35 cellular contexts compared by ENCODE assay signal in the genomic region with DNA sequence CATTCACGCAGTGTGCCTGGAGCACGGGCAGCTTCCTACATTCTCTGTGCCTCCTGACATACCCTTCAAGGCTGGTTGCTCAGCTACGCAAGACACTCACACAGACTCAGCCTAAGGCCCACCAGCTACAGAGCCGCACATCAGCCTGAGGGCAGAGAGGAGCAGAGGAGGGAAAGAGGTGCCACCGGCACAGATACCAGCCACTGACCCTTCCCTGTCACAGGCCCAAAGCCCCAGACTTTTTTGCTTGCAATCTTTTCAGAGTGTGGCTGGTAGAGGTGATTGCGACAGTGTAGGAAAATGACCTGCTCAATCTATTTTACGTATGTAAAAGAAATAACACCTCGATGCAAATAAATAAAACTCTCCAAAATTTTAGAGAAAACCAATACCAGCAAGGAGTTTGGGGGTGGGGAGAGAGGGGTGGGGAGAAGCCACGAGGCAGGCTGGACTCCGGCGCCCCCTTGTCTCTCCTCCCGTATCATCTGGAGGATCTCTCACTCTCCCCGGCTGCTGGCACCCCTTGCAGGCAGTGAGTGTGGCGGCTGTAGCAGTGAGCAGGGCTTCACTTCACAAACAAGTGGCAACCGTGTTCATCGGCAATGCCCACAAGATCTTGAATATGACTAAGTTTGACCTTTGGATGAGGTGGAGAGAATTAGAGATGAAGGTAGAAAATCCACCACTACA.
"Had no signal": no experiment of that assay in that cellular context is flagged by ENCODE, and none has a peak within 500 bp of the region (broad histone marks: within the 10 kb centered on the region; RNA-seq: fewer than 3 reads in every experiment).

No MANE protein-coding gene starts in this region.

- H3K27me3 ChIP-seq: ascending aorta, cardiac muscle cell, colonic mucosa, Peyer's patch, SJSA1 had no signal

- H3K36me3 Mint-ChIP-seq: activated CD8-positive, alpha-beta memory T cell treated with anti-CD3 and anti-CD28 coated beads, Interleukin-2, amount 10 ng/mL, durations not matched to agents 7 days and 5 days; activated naive CD4-positive, alpha-beta T cell treated with anti-CD3 and anti-CD28 coated beads, Interleukin-2, amount 50 U/mL, for 24 hours; activated naive CD8-positive, alpha-beta T cell treated with anti-CD3 and anti-CD28 coated beads, Interleukin-2, amount 10 ng/mL, durations not matched to agents 7 days and 5 days had no signal

- DNase-seq: activated CD4-positive, alpha-beta memory T cell treated with anti-CD3 and anti-CD28 coated beads, Interleukin-2, amount 10 ng/mL, durations not matched to agents 7 days and 5 days; activated CD4-positive, alpha-beta T cell treated with anti-CD3 and anti-CD28 coated beads for 1 hour; activated CD4-positive, alpha-beta T cell treated with anti-CD3 and anti-CD28 coated beads for 48 hours; activated CD4-positive, CD25-positive, alpha-beta regulatory T cell; activated CD8-positive, alpha-beta memory T cell treated with anti-CD3 and anti-CD28 coated beads for 24 hours; activated CD8-positive, alpha-beta memory T cell treated with anti-CD3 and anti-CD28 coated beads, Interleukin-2, amount 10 ng/mL, durations not matched to agents 7 days and 5 days; activated gamma-delta T cell; activated naive CD4-positive, alpha-beta T cell treated with Interleukin-2 at 50 U/mL for 16 hours; activated naive CD8-positive, alpha-beta T cell treated with anti-CD3 and anti-CD28 coated beads, Interleukin-2, amount 10 ng/mL, durations not matched to agents 7 days and 5 days; activated T-cell treated with anti-CD3 and anti-CD28 coated beads, Interleukin-2, amount 50 U/mL, for 1 hour; amygdala; colonic mucosa; MM.1S; MV-4-11; NCI-H1092; NCI-H1436 treated with DMSO at 0.1 percent for 48 hours; NCI-H1694 treated with DMSO at 0.1 percent for 48 hours; NCI-H2029; NCI-H345; NCI-H524 treated with DMSO at 0.1 percent for 48 hours; PC-3; Peyer's patch; RPMI8226; SHP77 treated with DMSO at 0.1 percent for 48 hours; SW 1271; T-helper 1 cell; T-helper 2 cell; T-helper 9 cell had no signal

- H3K9me3 ChIP-seq: ascending aorta, colonic mucosa, Peyer's patch, SJSA1 had no signal

- H3K9me3 Mint-ChIP-seq: activated CD4-positive, alpha-beta memory T cell treated with anti-CD3 and anti-CD28 coated beads, Interleukin-2, amount 10 ng/mL, durations not matched to agents 7 days and 5 days; activated naive CD4-positive, alpha-beta T cell treated with anti-CD3 and anti-CD28 coated beads, Interleukin-2, amount 50 U/mL, for 24 hours; activated naive CD8-positive, alpha-beta T cell treated with anti-CD3 and anti-CD28 coated beads, Interleukin-2, amount 10 ng/mL, durations not matched to agents 7 days and 5 days; activated T-helper 2 cell treated with anti-CD3 and anti-CD28 coated beads, Interferon-gamma antibody, Interleukin-2, Interleukin-4, amounts not matched to agents 10 μg/mL and 5 μg/mL and 100 μg/mL, durations not matched to agents 14 hours and 24 hours and 36 hours; central memory CD8-positive, alpha-beta T cell had no signal

- H3K27me3 Mint-ChIP-seq: activated CD4-positive, alpha-beta memory T cell treated with anti-CD3 and anti-CD28 coated beads, Interleukin-2, amount 10 ng/mL, durations not matched to agents 7 days and 5 days; activated naive CD4-positive, alpha-beta T cell treated with anti-CD3 and anti-CD28 coated beads, Interleukin-2, amount 50 U/mL, for 24 hours; central memory CD8-positive, alpha-beta T cell had no signal

- H3K27ac ChIP-seq: ascending aorta, cardiac muscle cell, colonic mucosa, Peyer's patch, SJSA1, VCaP had no signal

- H3K4me3 ChIP-seq: ascending aorta, cardiac muscle cell, colonic mucosa, Peyer's patch, SJSA1 had no signal

- H3K27ac Mint-ChIP-seq: activated CD4-positive, alpha-beta memory T cell treated with anti-CD3 and anti-CD28 coated beads, Interleukin-2, amount 10 ng/mL, durations not matched to agents 7 days and 5 days; activated CD8-positive, alpha-beta memory T cell treated with anti-CD3 and anti-CD28 coated beads, Interleukin-2, amount 10 ng/mL, durations not matched to agents 7 days and 5 days; activated naive CD4-positive, alpha-beta T cell treated with anti-CD3 and anti-CD28 coated beads, Interleukin-2, amount 50 U/mL, for 24 hours; activated naive CD8-positive, alpha-beta T cell treated with anti-CD3 and anti-CD28 coated beads, Interleukin-2, amount 10 ng/mL, durations not matched to agents 7 days and 5 days; activated T-helper 2 cell treated with anti-CD3 and anti-CD28 coated beads, Interferon-gamma antibody, Interleukin-2, Interleukin-4, amounts not matched to agents 10 μg/mL and 5 μg/mL and 100 μg/mL, durations not matched to agents 14 hours and 24 hours and 36 hours had no signal

- H3K4me1 Mint-ChIP-seq: activated CD4-positive, alpha-beta memory T cell treated with anti-CD3 and anti-CD28 coated beads, Interleukin-2, amount 10 ng/mL, durations not matched to agents 7 days and 5 days; activated CD8-positive, alpha-beta memory T cell treated with anti-CD3 and anti-CD28 coated beads, Interleukin-2, amount 10 ng/mL, durations not matched to agents 7 days and 5 days; activated naive CD4-positive, alpha-beta T cell treated with anti-CD3 and anti-CD28 coated beads, Interleukin-2, amount 50 U/mL, for 24 hours; activated naive CD8-positive, alpha-beta T cell treated with anti-CD3 and anti-CD28 coated beads, Interleukin-2, amount 10 ng/mL, durations not matched to agents 7 days and 5 days; central memory CD8-positive, alpha-beta T cell had no signal

- H3K4me3 Mint-ChIP-seq: activated CD4-positive, alpha-beta memory T cell treated with anti-CD3 and anti-CD28 coated beads, Interleukin-2, amount 10 ng/mL, durations not matched to agents 7 days and 5 days; activated CD8-positive, alpha-beta memory T cell treated with anti-CD3 and anti-CD28 coated beads, Interleukin-2, amount 10 ng/mL, durations not matched to agents 7 days and 5 days; activated naive CD4-positive, alpha-beta T cell treated with anti-CD3 and anti-CD28 coated beads, Interleukin-2, amount 50 U/mL, for 24 hours; activated naive CD8-positive, alpha-beta T cell treated with anti-CD3 and anti-CD28 coated beads, Interleukin-2, amount 10 ng/mL, durations not matched to agents 7 days and 5 days; central memory CD8-positive, alpha-beta T cell had no signal

- H3K4me1 ChIP-seq: ascending aorta, colonic mucosa, Peyer's patch, SJSA1 had no signal

- H3K36me3 ChIP-seq: ascending aorta, cardiac muscle cell, colonic mucosa, Peyer's patch, SJSA1 had no signal

- ATAC-seq: activated CD8-positive, alpha-beta memory T cell treated with anti-CD3 and anti-CD28 coated beads, Interleukin-2, amount 10 ng/mL, durations not matched to agents 7 days and 5 days; PC-3 had no signal
